13 cellular contexts compared by ENCODE assay signal in genomic region chr2:105771841-105772240, GRCh38. TPM values are rescaled to one million over a fixed set of nuclear protein-coding genes. Genes with fewer than 3 reads are reported as not detected.
A peak's percentile ranks its signal among the peaks of the same experiment; 100 is the strongest.
DNase-seq lines count a peak whose midpoint lies in the region; ATAC-seq, FAIRE-seq and TF ChIP-seq lines count a peak whose summit lies in the region.
"Had no signal": no experiment of that assay in that cellular context is flagged by ENCODE, and none has a peak within 500 bp of the region (broad histone marks: within the 10 kb centered on the region; RNA-seq: fewer than 3 reads in every experiment).

No MANE protein-coding gene starts in this region.

- no peak overlapping the region for H3K27ac ChIP-seq in HepG2 (ENCODE audit: extremely low read length, insufficient read depth, low read length)
- H3K27ac ChIP-seq: neutrophil had no signal

- no peaks in the 10 kb centered on the region for H3K27me3 ChIP-seq in HepG2 (ENCODE audit: control insufficient read depth in 1 of 2, insufficient read depth in 2 of 2, low read length in 2 of 2)
- H3K27me3 ChIP-seq: neutrophil had no signal

- no peak overlapping the region for H2AFZ ChIP-seq in HepG2 (ENCODE audit: low read length)

- no peak overlapping the region for H3K4me3 Mint-ChIP-seq in T-helper 1 cell treated with Interleukin-12 subunit alpha and Interleukin-12 subunit beta and Interleukin-4 antibody, amounts not matched to agents 30 μg/mL and 1 μg/mL, for 36 hours
- H3K4me3 Mint-ChIP-seq in central memory CD8-positive, alpha-beta T cell, result no peak overlapping the region
- H3K4me3 Mint-ChIP-seq in stimulated activated naive B cell treated with anti-CD40 and anti-IgM and Interleukin-4, amounts not matched to agents 10 μg/mL and 1 μg/mL and 100 μg/mL, for 72 hours, result no peak overlapping the region

- H3K36me3 Mint-ChIP-seq in T-helper 1 cell treated with Interleukin-12 subunit alpha and Interleukin-12 subunit beta and Interleukin-4 antibody, amounts not matched to agents 30 μg/mL and 1 μg/mL, for 36 hours (ENCODE audit: low read depth), result peaks cover 37% of the 10 kb centered on the region
- peaks cover 24% of the 10 kb centered on the region for H3K36me3 Mint-ChIP-seq in central memory CD8-positive, alpha-beta T cell (ENCODE audit: insufficient read depth)
- H3K36me3 Mint-ChIP-seq in stimulated activated naive B cell treated with anti-CD40 and anti-IgM and Interleukin-4, amounts not matched to agents 10 μg/mL and 1 μg/mL and 100 μg/mL, for 72 hours, result peaks cover 47 to 61% of the 10 kb centered on the region in 2 donors

- FAIRE-seq in HepG2 (lab: Jason Lieb, UNC), result no peak

- H3K9ac ChIP-seq in HepG2 (ENCODE audit: insufficient read depth, low read depth, low read length), result no peak overlapping the region

- DNase-seq in T-helper 1 cell (no peak), HepG2 (ENCODE audit: low spot score) (no peak), T1000 (lab: John Stamatoyannopoulos, UW) (no peak), omental fat pad (ENCODE audit: low spot score) (no peak)
- DNase-seq in central memory CD8-positive, alpha-beta T cell (ENCODE audit: low spot score in 2 of 2), result no peak
- DNase-seq in stimulated activated naive B cell treated with anti-CD40 and anti-IgM and Interleukin-4, amounts not matched to agents 10 μg/mL and 1 μg/mL and 100 μg/mL, for 72 hours, result no peak
- DNase-seq: 8988T; activated CD4-positive, CD25-positive, alpha-beta regulatory T cell treated with anti-CD3 and anti-CD28 coated beads, Interleukin-2, amount 50 U/mL, for 72 hours; NCI-H1436 treated with DMSO at 0.1 percent for 48 hours had no signal

- no peaks in the 10 kb centered on the region for H3K36me3 ChIP-seq in HepG2 (replicated peaks in 1 of 2; ENCODE audit: control insufficient read depth in 1 of 2, insufficient read depth in 2 of 2, low read length in 2 of 2)
- H3K36me3 ChIP-seq: HAP-1 had no signal

- no peak for TF ChIP-seq POLR2A in HepG2 (IDR thresholded peaks at IDR 0.05; ENCODE audit: insufficient read depth in 1 of 2, low read depth in 2 of 2, low read length in 2 of 2)

- no TSS peak for BruUV-seq in HepG2 (replicated peaks; lab: Mats Ljungman, UMichigan)

- H3K79me2 ChIP-seq in HepG2 (ENCODE audit: insufficient read depth, low read length), result peaks cover 4% of the 10 kb centered on the region

- TF ChIP-seq RAD21 in HepG2 (CRISPR knock-in tag; IDR thresholded peaks at IDR 0.05), result no peak

- H3K4me1 ChIP-seq in HepG2 (ENCODE audit: insufficient read depth, low read length), result peaks cover 7% of the 10 kb centered on the region
- H3K4me1 ChIP-seq: HAP-1 had no signal

- peak overlapping the region; percentile 46 for H3K27ac Mint-ChIP-seq in T-helper 1 cell treated with Interleukin-12 subunit alpha and Interleukin-12 subunit beta and Interleukin-4 antibody, amounts not matched to agents 30 μg/mL and 1 μg/mL, for 36 hours
- H3K27ac Mint-ChIP-seq in central memory CD8-positive, alpha-beta T cell (ENCODE audit: low read depth), result peak overlapping the region; percentile 91
- H3K27ac Mint-ChIP-seq in stimulated activated naive B cell treated with anti-CD40 and anti-IgM and Interleukin-4, amounts not matched to agents 10 μg/mL and 1 μg/mL and 100 μg/mL, for 72 hours, result peak overlapping the region; percentile 97

- intact Hi-C loops in HepG2 (cut with micrococcal nuclease; ENCODE audit: unreplicated experiment), result no loop called here

- CTCF ChIA-PET in HepG2 (lab: Yijun Ruan, JAX; ENCODE audit: low intra/inter-chr PET ratio, low total read pairs), result no interaction called here

- no peak overlapping the region for H3K4me2 ChIP-seq in HepG2 (ENCODE audit: low read depth, low read length)

- TF ChIP-seq CTCF in HepG2 (CRISPR knock-in tag; IDR thresholded peaks at IDR 0.05) (no peak), omental fat pad (IDR thresholded peaks at IDR 0.05) (no peak)

- no peaks in the 10 kb centered on the region for H3K9me3 ChIP-seq in HepG2 (ENCODE audit: low read length)
- H3K9me3 ChIP-seq: HAP-1, neutrophil had no signal

- in situ Hi-C loops in HepG2 (cut with HindIII; ENCODE audit: extremely low pct_ligation_motif_present, low pct_unique_long_range_greater_than_20kb), result no loop called here

- ATAC-seq in central memory CD8-positive, alpha-beta T cell (replicated peaks; ENCODE audit: extremely low read depth, poor library complexity, severe bottlenecking), result no peak
- ATAC-seq in HepG2, result no peak
- ATAC-seq in stimulated activated naive B cell treated with anti-CD40 and anti-IgM and Interleukin-4, amounts not matched to agents 10 μg/mL and 1 μg/mL and 100 μg/mL, for 72 hours (replicated peaks), result no peak
- no peak for ATAC-seq in HG03565 (IDR thresholded peaks at IDR 0.05; ENCODE audit: unreplicated experiment)
- no peak for ATAC-seq in omental fat pad (ENCODE audit: low FRiP score)

- no peaks in the 10 kb centered on the region for H3K27me3 Mint-ChIP-seq in T-helper 1 cell treated with Interleukin-12 subunit alpha and Interleukin-12 subunit beta and Interleukin-4 antibody, amounts not matched to agents 30 μg/mL and 1 μg/mL, for 36 hours (ENCODE audit: low read depth)
- no peaks in the 10 kb centered on the region for H3K27me3 Mint-ChIP-seq in central memory CD8-positive, alpha-beta T cell
- no peaks in the 10 kb centered on the region for H3K27me3 Mint-ChIP-seq in stimulated activated naive B cell treated with anti-CD40 and anti-IgM and Interleukin-4, amounts not matched to agents 10 μg/mL and 1 μg/mL and 100 μg/mL, for 72 hours

- POLR2A ChIA-PET in HepG2 (lab: Yijun Ruan, JAX), result no interaction called here

- 96% methylated on average over 9 of the region's 9 CpGs for WGBS in HepG2 (ENCODE audit: low lambda C conversion rate)

- no peaks in the 10 kb centered on the region; the same call in 1 of the 2 replicates for H4K20me1 ChIP-seq in HepG2 (ENCODE audit: insufficient read depth, low read length)

- peaks cover 70% of the 10 kb centered on the region for H3K4me1 Mint-ChIP-seq in T-helper 1 cell treated with Interleukin-12 subunit alpha and Interleukin-12 subunit beta and Interleukin-4 antibody, amounts not matched to agents 30 μg/mL and 1 μg/mL, for 36 hours (ENCODE audit: low read depth)
- peaks cover 95% of the 10 kb centered on the region for H3K4me1 Mint-ChIP-seq in central memory CD8-positive, alpha-beta T cell
- H3K4me1 Mint-ChIP-seq in stimulated activated naive B cell treated with anti-CD40 and anti-IgM and Interleukin-4, amounts not matched to agents 10 μg/mL and 1 μg/mL and 100 μg/mL, for 72 hours, result peaks cover 69 to 99% of the 10 kb centered on the region in 2 donors

- no peak overlapping the region for H3K4me3 ChIP-seq in HepG2 (replicated peaks in 1 of 3; ENCODE audit: insufficient read depth in 1 of 3, low read depth in 2 of 3, low read length in 3 of 3)
- H3K4me3 ChIP-seq: HAP-1 had no signal

- no peaks in the 10 kb centered on the region for H3K9me3 Mint-ChIP-seq in T-helper 1 cell treated with Interleukin-12 subunit alpha and Interleukin-12 subunit beta and Interleukin-4 antibody, amounts not matched to agents 30 μg/mL and 1 μg/mL, for 36 hours
- no peaks in the 10 kb centered on the region for H3K9me3 Mint-ChIP-seq in central memory CD8-positive, alpha-beta T cell
- H3K9me3 Mint-ChIP-seq in stimulated activated naive B cell treated with anti-CD40 and anti-IgM and Interleukin-4, amounts not matched to agents 10 μg/mL and 1 μg/mL and 100 μg/mL, for 72 hours, result peaks cover 0 to 2% of the 10 kb centered on the region in 2 donors

- no peak for TF ChIP-seq EP300 in HepG2 (IDR thresholded peaks at IDR 0.05; ENCODE audit: low read depth in 2 of 2, low read length in 2 of 2)
- TF ChIP-seq EP300 in HepG2 (CRISPR knock-in tag; IDR thresholded peaks at IDR 0.05; ENCODE audit: borderline replicate concordance), result no peak

TF ChIP-seq in HepG2, 621 proteins besides CTCF, POLR2A, EP300 and RAD21:
- no peak for TF ChIP-seq ASH2L (IDR thresholded peaks at IDR 0.05; ENCODE audit: insufficient read length, low read depth, low read length)
- TF ChIP-seq RBM22 (optimal IDR thresholded peaks at IDR 0.05; ENCODE audit: low read length), result no peak
- TF ChIP-seq MAFK (conservative IDR thresholded peaks at IDR 0.05 in 1 of 2, IDR thresholded peaks at IDR 0.05 in 1 of 2; ENCODE audit: low read length in 2 of 2), result peak; percentile 69 to 71
- no peak for TF ChIP-seq ZNF724P (CRISPR knock-in tag; IDR thresholded peaks at IDR 0.05; ENCODE audit: borderline replicate concordance)
- TF ChIP-seq ZNF614 (CRISPR knock-in tag; IDR thresholded peaks at IDR 0.05; ENCODE audit: borderline replicate concordance), result no peak
- TF ChIP-seq ZNF33A (CRISPR knock-in tag; IDR thresholded peaks at IDR 0.05; ENCODE audit: borderline replicate concordance), result no peak
- peak; percentile 36 for TF ChIP-seq MAFF (IDR thresholded peaks at IDR 0.05; ENCODE audit: low read depth, low read length)
- no peak for TF ChIP-seq TBL1XR1 (IDR thresholded peaks at IDR 0.05; ENCODE audit: borderline replicate concordance, low read length, partially characterized antibody)
- no peak for TF ChIP-seq ADNP (CRISPR knock-in tag; IDR thresholded peaks at IDR 0.05)

RNA-seq across cellular contexts. Expression of gene NCK2, which starts 27.1 kb away (rescaled TPM):
- total RNA-seq in HepG2 (2016; rRNA removed; fragmentation: Illumina TruSeq; extraction: Trizol) (21.3 and 23.5 TPM in 2 replicates), omental fat pad (10 to 100 TPM; 32.6 to 43.7 (median 38.7) TPM)
- 20.1 and 23.4 TPM in 2 replicates for total RNA-seq in HepG2 (2016; cell fraction: cytosol; rRNA removed; fragmentation: Illumina TruSeq; extraction: Trizol; ENCODE audit: low read depth)
- 17.9 and 25.3 TPM in 2 replicates for total RNA-seq in HepG2 (2016; cell fraction: insoluble cytoplasmic fraction; rRNA removed; fragmentation: Illumina TruSeq; extraction: Trizol)
- total RNA-seq in HepG2 (2016; cell fraction: membrane; rRNA removed; fragmentation: Illumina TruSeq; extraction: Trizol), result 50.5 and 50.9 TPM in 2 replicates
- total RNA-seq in HepG2 (2016; cell fraction: nucleus; rRNA removed; fragmentation: Illumina TruSeq; extraction: Trizol), result 12.0 and 12.1 TPM in 2 replicates
- polyA plus RNA-seq in HepG2 (2011; rRNA removed), result 14.8 and 19.5 TPM in 2 replicates
- 21.4 and 24.5 TPM in 2 replicates for polyA plus RNA-seq in HepG2 (2011; cell fraction: cytosol; rRNA removed)
- 8.9 and 9.7 TPM in 2 replicates for polyA plus RNA-seq in HepG2 (2011; cell fraction: nucleus; rRNA removed)
- 20.9 and 25.1 TPM in 2 replicates for polyA plus RNA-seq in HepG2 (2012)
- 30.8 and 31.3 TPM in 2 replicates for polyA plus RNA-seq in HepG2 (2016; cell fraction: cytosol; fragmentation: Illumina TruSeq; extraction: Trizol; ENCODE audit: low read depth)
- 24.5 and 29.7 TPM in 2 replicates for polyA plus RNA-seq in HepG2 (2016; cell fraction: insoluble cytoplasmic fraction; fragmentation: Illumina TruSeq; extraction: Trizol; ENCODE audit: low read depth)
- polyA plus RNA-seq in HepG2 (2016; cell fraction: membrane; fragmentation: Illumina TruSeq; extraction: Trizol; ENCODE audit: low read depth), result 53.4 and 56.8 TPM in 2 replicates
- 18.9 and 21.5 TPM in 2 replicates for polyA plus RNA-seq in HepG2 (2016; cell fraction: nucleus; fragmentation: Illumina TruSeq; extraction: Trizol; ENCODE audit: insufficient read depth, low read depth)
- 4.0 and 18.1 TPM in 2 replicates for polyA minus RNA-seq in HepG2 (2011; rRNA and poly(A)+ RNA removed; ENCODE audit: low replicate concordance)
- polyA minus RNA-seq in HepG2 (2011; cell fraction: cytosol; rRNA and poly(A)+ RNA removed), result 9.8 and 11.4 TPM in 2 replicates
- polyA minus RNA-seq in HepG2 (2011; cell fraction: nucleus; rRNA and poly(A)+ RNA removed), result 9.0 and 11.7 TPM in 2 replicates

Comparison
In these comparisons a context has a peak if more than half of its experiments do, and no peak if none do; other contexts are left out.
1. H3K27ac Mint-ChIP-seq: peak in every context shown above with its lines; median percentile 97 in stimulated activated naive B cell treated with anti-CD40 and anti-IgM and Interleukin-4, amounts not matched to agents 10 μg/mL and 1 μg/mL and 100 μg/mL, for 72 hours; 91 in central memory CD8-positive, alpha-beta T cell; 46 in T-helper 1 cell treated with Interleukin-12 subunit alpha and Interleukin-12 subunit beta and Interleukin-4 antibody, amounts not matched to agents 30 μg/mL and 1 μg/mL, for 36 hours.